15 cellular contexts compared by ENCODE assay signal in the genomic region with DNA sequence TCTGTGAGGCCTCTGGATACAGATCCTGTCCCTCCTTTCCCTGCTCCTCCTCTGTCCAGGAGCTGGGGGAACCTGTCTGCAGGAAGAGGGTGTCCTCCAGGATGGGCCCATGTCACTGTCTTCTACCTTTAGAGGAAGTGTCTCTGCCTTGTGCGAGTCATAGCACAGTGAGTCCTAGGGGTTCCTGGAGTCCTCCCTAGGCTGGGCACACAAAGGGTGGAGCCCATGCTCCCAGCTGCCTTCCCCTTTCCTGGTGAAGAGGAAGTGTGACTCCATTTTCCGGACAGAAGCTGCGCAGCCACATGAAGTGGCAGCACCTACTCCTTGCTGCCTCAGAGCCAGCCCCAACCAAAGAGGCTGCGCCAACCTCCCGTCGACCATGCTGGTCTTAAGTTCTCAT.
DNase-seq lines count a peak whose midpoint lies in the region; ATAC-seq, FAIRE-seq and TF ChIP-seq lines count a peak whose summit lies in the region.
"Had no signal": no experiment of that assay in that cellular context is flagged by ENCODE, and none has a peak within 500 bp of the region (broad histone marks: within the 10 kb centered on the region; RNA-seq: fewer than 3 reads in every experiment).

No MANE protein-coding gene starts in this region.

- POLR2A ChIA-PET in HepG2 (lab: Yijun Ruan, JAX), result no interaction called here

- DNase-seq in right lobe of liver (peak in 2 of 3 donors; percentile 15 to 37), HepG2 (ENCODE audit: low spot score) (no peak), kidney (peak; percentile 46), psoas muscle (peak; percentile 5 to 20), NCI-H748 (lab: John Stamatoyannopoulos, UW; ENCODE audit: unreplicated experiment) (no peak)
- no peak for DNase-seq in activated naive CD4-positive, alpha-beta T cell treated with Interleukin-2 at 50 U/mL for 16 hours
- DNase-seq in activated CD4-positive, CD25-positive, alpha-beta regulatory T cell (lab: John Stamatoyannopoulos, UW), result no peak
- DNase-seq: CD8-positive, alpha-beta T cell; COR-L47; DND-41; GDM1; GOT3 had no signal

- H3K36me3 ChIP-seq in right lobe of liver (no peaks in the 10 kb centered on the region), HepG2 (replicated peaks in 1 of 2; ENCODE audit: control insufficient read depth in 1 of 2, insufficient read depth in 2 of 2, low read length in 2 of 2) (0 out of 5 replicates have a peak, but pooled peaks cover 0 to 1% of the 10 kb centered on the region in 2 experiments), kidney (ENCODE audit: control insufficient read depth in 1 of 2, insufficient read depth in 2 of 2, low read length in 2 of 2) (no peaks in the 10 kb centered on the region), psoas muscle (ENCODE audit: insufficient read depth in 1 of 2, low read depth in 1 of 2) (no peaks in the 10 kb centered on the region)

- H3K27ac ChIP-seq in right lobe of liver (no peak overlapping the region), HepG2 (ENCODE audit: extremely low read length, insufficient read depth, low read length) (no peak overlapping the region), kidney (ENCODE audit: low read depth in 2 of 2, low read length in 2 of 2) (no peak overlapping the region), psoas muscle (no peak overlapping the region)
- H3K27ac ChIP-seq: A549 had no signal

- whole genome bisulfite sequencing in right lobe of liver (ENCODE audit: insufficient coverage, low coverage, low lambda C conversion rate, missing lambda C conversion rate), result 67% methylated on average over 1 of the region's 6 CpGs
- WGBS in HepG2 (ENCODE audit: low lambda C conversion rate), result 100% methylated on average over 5 of the region's 6 CpGs
- WGBS in psoas muscle, 3 donors, result 82 to 89% (median 84%) methylated on average over 6 of the region's 6 CpGs

- TF ChIP-seq POLR2A in right lobe of liver (IDR thresholded peaks at IDR 0.05) (no peak), HepG2 (IDR thresholded peaks at IDR 0.05; ENCODE audit: insufficient read depth in 1 of 2, low read depth in 2 of 2, low read length in 2 of 2) (no peak)

- H3K9ac ChIP-seq in HepG2 (ENCODE audit: insufficient read depth, low read depth, low read length), result no peak overlapping the region
- no peak overlapping the region for H3K9ac ChIP-seq in kidney (ENCODE audit: low read length in 2 of 2)

- TF ChIP-seq EP300 in HepG2 (IDR thresholded peaks at IDR 0.05; ENCODE audit: low read depth in 2 of 2, low read length in 2 of 2) (no peak), HepG2 (CRISPR knock-in tag; IDR thresholded peaks at IDR 0.05; ENCODE audit: borderline replicate concordance) (no peak)

- H3K27me3 ChIP-seq in right lobe of liver (no peaks in the 10 kb centered on the region), HepG2 (ENCODE audit: control insufficient read depth in 1 of 2, insufficient read depth in 2 of 2, low read length in 2 of 2) (no peaks in the 10 kb centered on the region), psoas muscle (ENCODE audit: insufficient read depth in 3 of 3, low read length in 2 of 3) (peaks cover 0 to 13% (median 5%) of the 10 kb centered on the region in 3 donors)

- TF ChIP-seq CTCF in right lobe of liver (IDR thresholded peaks at IDR 0.05) (no peak), HepG2 (CRISPR knock-in tag; IDR thresholded peaks at IDR 0.05) (no peak), kidney (IDR thresholded peaks at IDR 0.05; ENCODE audit: borderline replicate concordance, extremely low read depth, insufficient read depth) (no peak), psoas muscle (IDR thresholded peaks at IDR 0.05) (no peak)

- in situ Hi-C loops in HepG2 (cut with HindIII; ENCODE audit: extremely low pct_ligation_motif_present, low pct_unique_long_range_greater_than_20kb), result no loop called here

- H3K9me3 ChIP-seq in right lobe of liver (peaks cover 0 to 12% (median 0%) of the 10 kb centered on the region in 4 donors), HepG2 (ENCODE audit: low read length) (peaks cover 21% of the 10 kb centered on the region), kidney (ENCODE audit: control insufficient read depth in 1 of 2, low read length in 2 of 2) (peaks cover 0 to 9% of the 10 kb centered on the region in 2 donors), psoas muscle (peaks cover 10% of the 10 kb centered on the region)

- H3K4me1 ChIP-seq in right lobe of liver (no peaks in the 10 kb centered on the region), HepG2 (ENCODE audit: insufficient read depth, low read length) (no peaks in the 10 kb centered on the region), kidney (ENCODE audit: control insufficient read depth in 1 of 2, insufficient read depth in 1 of 2, low read depth in 1 of 2, low read length in 2 of 2) (no peaks in the 10 kb centered on the region), psoas muscle (no peaks in the 10 kb centered on the region)
- H3K4me1 ChIP-seq: A549 had no signal

- no peak for TF ChIP-seq RAD21 in HepG2 (CRISPR knock-in tag; IDR thresholded peaks at IDR 0.05)

- no peak for ATAC-seq in right lobe of liver
- no peak for ATAC-seq in HepG2
- ATAC-seq in psoas muscle, result no peak
- ATAC-seq: A549; CD8-positive, alpha-beta T cell had no signal

- BruUV-seq in HepG2 (replicated peaks; lab: Mats Ljungman, UMichigan), result no TSS peak

- H3K79me2 ChIP-seq in HepG2 (ENCODE audit: insufficient read depth, low read length), result no peaks in the 10 kb centered on the region

- no peak overlapping the region for H2AFZ ChIP-seq in HepG2 (ENCODE audit: low read length)

- CTCF ChIA-PET in HepG2 (lab: Yijun Ruan, JAX; ENCODE audit: low intra/inter-chr PET ratio, low total read pairs), result no interaction called here

- H3K4me2 ChIP-seq in HepG2 (ENCODE audit: low read depth, low read length), result no peak overlapping the region
- H3K4me2 ChIP-seq: A549 had no signal

- 0 out of 2 replicates have a peak, but pooled peaks cover 9% of the 10 kb centered on the region for H4K20me1 ChIP-seq in HepG2 (ENCODE audit: insufficient read depth, low read length)

- H3K4me3 ChIP-seq in right lobe of liver (no peak overlapping the region), HepG2 (replicated peaks in 1 of 3; ENCODE audit: insufficient read depth in 1 of 3, low read depth in 2 of 3, low read length in 3 of 3) (no peak overlapping the region), kidney (ENCODE audit: low read length in 2 of 2) (no peak overlapping the region), psoas muscle (no peak overlapping the region)
- H3K4me3 ChIP-seq: A549 had no signal

- intact Hi-C loops in right lobe of liver (cut with DNase I) (no loop called here), HepG2 (cut with micrococcal nuclease; ENCODE audit: unreplicated experiment) (no loop called here), kidney (cut with DNase I) (no loop called here), psoas muscle (cut with DNase I) (no loop called here)

- no peak for FAIRE-seq in HepG2 (lab: Jason Lieb, UNC)
- FAIRE-seq in kidney (lab: Jason Lieb, UNC), result no peak
- FAIRE-seq: A549, D721Med, GM12892 had no signal

TF ChIP-seq in HepG2, 621 proteins besides CTCF, POLR2A, EP300 and RAD21:
- no peak for TF ChIP-seq NFIC (IDR thresholded peaks at IDR 0.05; ENCODE audit: low read length)
- no peak for TF ChIP-seq ZNF30 (CRISPR knock-in tag; IDR thresholded peaks at IDR 0.05)
- TF ChIP-seq SRSF9 (IDR thresholded peaks at IDR 0.05; ENCODE audit: borderline replicate concordance, insufficient read depth, low read depth, low read length, poor library complexity, severe bottlenecking), result no peak
- TF ChIP-seq, protein P1, sequence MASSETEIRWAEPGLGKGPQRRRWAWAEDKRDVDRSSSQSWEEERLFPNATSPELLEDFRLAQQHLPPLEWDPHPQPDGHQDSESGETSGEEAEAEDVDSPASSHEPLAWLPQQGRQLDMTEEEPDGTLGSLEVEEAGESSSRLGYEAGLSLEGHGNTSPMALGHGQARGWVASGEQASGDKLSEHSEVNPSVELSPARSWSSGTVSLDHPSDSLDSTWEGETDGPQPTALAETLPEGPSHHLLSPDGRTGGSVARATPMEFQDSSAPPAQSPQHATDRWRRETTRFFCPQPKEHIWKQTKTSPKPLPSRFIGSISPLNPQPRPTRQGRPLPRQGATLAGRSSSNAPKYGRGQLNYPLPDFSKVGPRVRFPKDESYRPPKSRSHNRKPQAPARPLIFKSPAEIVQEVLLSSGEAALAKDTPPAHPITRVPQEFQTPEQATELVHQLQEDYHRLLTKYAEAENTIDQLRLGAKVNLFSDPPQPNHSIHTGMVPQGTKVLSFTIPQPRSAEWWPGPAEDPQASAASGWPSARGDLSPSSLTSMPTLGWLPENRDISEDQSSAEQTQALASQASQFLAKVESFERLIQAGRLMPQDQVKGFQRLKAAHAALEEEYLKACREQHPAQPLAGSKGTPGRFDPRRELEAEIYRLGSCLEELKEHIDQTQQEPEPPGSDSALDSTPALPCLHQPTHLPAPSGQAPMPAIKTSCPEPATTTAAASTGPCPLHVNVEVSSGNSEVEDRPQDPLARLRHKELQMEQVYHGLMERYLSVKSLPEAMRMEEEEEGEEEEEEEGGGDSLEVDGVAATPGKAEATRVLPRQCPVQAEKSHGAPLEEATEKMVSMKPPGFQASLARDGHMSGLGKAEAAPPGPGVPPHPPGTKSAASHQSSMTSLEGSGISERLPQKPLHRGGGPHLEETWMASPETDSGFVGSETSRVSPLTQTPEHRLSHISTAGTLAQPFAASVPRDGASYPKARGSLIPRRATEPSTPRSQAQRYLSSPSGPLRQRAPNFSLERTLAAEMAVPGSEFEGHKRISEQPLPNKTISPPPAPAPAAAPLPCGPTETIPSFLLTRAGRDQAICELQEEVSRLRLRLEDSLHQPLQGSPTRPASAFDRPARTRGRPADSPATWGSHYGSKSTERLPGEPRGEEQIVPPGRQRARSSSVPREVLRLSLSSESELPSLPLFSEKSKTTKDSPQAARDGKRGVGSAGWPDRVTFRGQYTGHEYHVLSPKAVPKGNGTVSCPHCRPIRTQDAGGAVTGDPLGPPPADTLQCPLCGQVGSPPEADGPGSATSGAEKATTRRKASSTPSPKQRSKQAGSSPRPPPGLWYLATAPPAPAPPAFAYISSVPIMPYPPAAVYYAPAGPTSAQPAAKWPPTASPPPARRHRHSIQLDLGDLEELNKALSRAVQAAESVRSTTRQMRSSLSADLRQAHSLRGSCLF (CRISPR knock-in tag; IDR thresholded peaks at IDR 0.05; ENCODE audit: borderline replicate concordance), result no peak
- no peak for TF ChIP-seq ZNF432 (CRISPR knock-in tag; IDR thresholded peaks at IDR 0.05; ENCODE audit: borderline replicate concordance)
- no peak for TF ChIP-seq ZNF83 (CRISPR knock-in tag; IDR thresholded peaks at IDR 0.05; ENCODE audit: borderline replicate concordance)
- TF ChIP-seq MTF2 (CRISPR knock-in tag; IDR thresholded peaks at IDR 0.05; ENCODE audit: borderline replicate concordance), result no peak
- no peak for TF ChIP-seq JDP2 (CRISPR knock-in tag; IDR thresholded peaks at IDR 0.05; ENCODE audit: borderline replicate concordance)
- no peak for TF ChIP-seq SMAD1 (CRISPR knock-in tag; IDR thresholded peaks at IDR 0.05; ENCODE audit: borderline replicate concordance, low read depth)
- TF ChIP-seq NFRKB (IDR thresholded peaks at IDR 0.05), result no peak
TF ChIP-seq in HepG2: peak in this region for 0.

Comparison
In these comparisons a context has a peak if more than half of its experiments do, and no peak if none do; other contexts are left out.
1. DNase-seq: peak in right lobe of liver (2 of 3), kidney (single experiment) and psoas muscle (2 of 2); none in HepG2 (single experiment), activated naive CD4-positive, alpha-beta T cell treated with Interleukin-2 at 50 U/mL for 16 hours (single experiment), NCI-H748 (single experiment) and activated CD4-positive, CD25-positive, alpha-beta regulatory T cell (0 of 4).